16 cellular contexts compared by ENCODE assay signal in the genomic region with DNA sequence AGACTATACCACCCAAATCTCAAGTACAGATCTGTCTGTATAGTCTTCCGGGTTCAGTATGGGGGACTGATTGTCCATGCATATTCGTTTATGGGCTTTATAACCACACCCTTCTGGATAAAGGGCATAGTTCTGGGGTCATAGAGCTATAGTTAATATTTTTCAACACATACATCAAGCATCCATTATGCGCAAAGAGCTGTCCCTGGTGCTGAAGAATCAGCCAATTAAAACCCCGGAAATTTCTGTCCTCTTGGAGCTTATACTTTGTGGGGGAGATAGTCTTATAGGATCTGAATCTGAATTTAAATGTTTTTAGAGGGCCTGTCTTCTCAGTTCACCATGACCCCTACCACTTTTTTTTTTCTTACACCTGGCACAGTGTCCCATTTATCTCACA.
"Had no signal": no experiment of that assay in that cellular context is flagged by ENCODE, and none has a peak within 500 bp of the region (broad histone marks: within the 10 kb centered on the region; RNA-seq: fewer than 3 reads in every experiment).

No MANE protein-coding gene starts in this region.

- H3K9me3 ChIP-seq: esophagus squamous epithelium, left ventricle myocardium inferior, pancreas, stomach, uterus had no signal

- H3K36me3 ChIP-seq: cardiac muscle cell, esophagus squamous epithelium, left ventricle myocardium inferior, pancreas, stomach, uterus had no signal

- H3K27me3 ChIP-seq: cardiac muscle cell, esophagus squamous epithelium, foreskin keratinocyte, stomach, uterus had no signal

- H3K4me3 ChIP-seq: cardiac muscle cell, esophagus squamous epithelium, left ventricle myocardium inferior, pancreas, skin epidermis, stomach, uterus had no signal

- H3K27ac ChIP-seq: cardiac muscle cell, esophagus squamous epithelium, foreskin keratinocyte, left ventricle myocardium inferior, pancreas, skin epidermis, stomach, uterus had no signal

- ATAC-seq: activated T-helper 17 cell treated with anti-CD3 and anti-CD28 coated beads, Interleukin-2, amount 50 U/mL, for 72 hours; foreskin keratinocyte; pancreas had no signal

- H3K4me1 ChIP-seq: esophagus squamous epithelium, foreskin keratinocyte, left ventricle myocardium inferior, pancreas, stomach, uterus had no signal

- DNase-seq: activated B cell treated with CpG ODN at 0.5 μM for 24 hours; activated CD4-positive, alpha-beta T cell treated with anti-CD3 and anti-CD28 coated beads, Interleukin-2, amount 10 ng/mL, durations not matched to agents 24 days and 14 days; activated CD8-positive, alpha-beta memory T cell treated with anti-CD3 and anti-CD28 coated beads for 24 hours; activated naive CD4-positive, alpha-beta T cell treated with anti-CD3 and anti-CD28 coated beads for 36 hours; activated T-cell treated with anti-CD3 and anti-CD28 coated beads for 4 hours; esophagus squamous epithelium; foreskin keratinocyte; islet precursor cell; left ventricle myocardium inferior; pancreas; stomach; T1000; uterus had no signal
